Comparison of ENCODE assay signal across 1 cellular context in the genomic region with DNA sequence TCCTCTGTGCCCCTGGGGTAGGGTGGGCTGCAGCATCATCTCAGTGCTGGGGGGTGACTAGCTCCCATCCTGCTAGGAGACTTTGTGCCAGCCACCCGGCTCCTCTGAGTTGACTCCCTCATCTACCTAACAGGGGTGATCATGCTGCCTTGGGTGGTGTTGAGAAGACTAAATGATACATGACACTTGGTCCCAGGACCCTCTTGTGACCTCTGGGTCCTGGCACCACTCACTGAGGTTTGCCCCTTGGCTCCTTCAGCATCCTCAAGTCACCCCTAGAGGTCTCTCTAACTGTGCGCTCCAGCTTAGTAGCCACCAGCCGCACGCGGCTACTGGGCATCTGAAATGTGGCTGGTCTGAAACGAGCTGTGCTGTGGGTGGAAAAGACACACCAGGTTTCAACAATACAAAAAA.
TF ChIP-seq lines count a peak whose summit lies in the region.

No MANE protein-coding gene starts in this region.

TF ChIP-seq in GM23338, 12 proteins besides CTCF, POLR2A, EP300 and RAD21 (continued from another document):
- TF ChIP-seq, protein P1, sequence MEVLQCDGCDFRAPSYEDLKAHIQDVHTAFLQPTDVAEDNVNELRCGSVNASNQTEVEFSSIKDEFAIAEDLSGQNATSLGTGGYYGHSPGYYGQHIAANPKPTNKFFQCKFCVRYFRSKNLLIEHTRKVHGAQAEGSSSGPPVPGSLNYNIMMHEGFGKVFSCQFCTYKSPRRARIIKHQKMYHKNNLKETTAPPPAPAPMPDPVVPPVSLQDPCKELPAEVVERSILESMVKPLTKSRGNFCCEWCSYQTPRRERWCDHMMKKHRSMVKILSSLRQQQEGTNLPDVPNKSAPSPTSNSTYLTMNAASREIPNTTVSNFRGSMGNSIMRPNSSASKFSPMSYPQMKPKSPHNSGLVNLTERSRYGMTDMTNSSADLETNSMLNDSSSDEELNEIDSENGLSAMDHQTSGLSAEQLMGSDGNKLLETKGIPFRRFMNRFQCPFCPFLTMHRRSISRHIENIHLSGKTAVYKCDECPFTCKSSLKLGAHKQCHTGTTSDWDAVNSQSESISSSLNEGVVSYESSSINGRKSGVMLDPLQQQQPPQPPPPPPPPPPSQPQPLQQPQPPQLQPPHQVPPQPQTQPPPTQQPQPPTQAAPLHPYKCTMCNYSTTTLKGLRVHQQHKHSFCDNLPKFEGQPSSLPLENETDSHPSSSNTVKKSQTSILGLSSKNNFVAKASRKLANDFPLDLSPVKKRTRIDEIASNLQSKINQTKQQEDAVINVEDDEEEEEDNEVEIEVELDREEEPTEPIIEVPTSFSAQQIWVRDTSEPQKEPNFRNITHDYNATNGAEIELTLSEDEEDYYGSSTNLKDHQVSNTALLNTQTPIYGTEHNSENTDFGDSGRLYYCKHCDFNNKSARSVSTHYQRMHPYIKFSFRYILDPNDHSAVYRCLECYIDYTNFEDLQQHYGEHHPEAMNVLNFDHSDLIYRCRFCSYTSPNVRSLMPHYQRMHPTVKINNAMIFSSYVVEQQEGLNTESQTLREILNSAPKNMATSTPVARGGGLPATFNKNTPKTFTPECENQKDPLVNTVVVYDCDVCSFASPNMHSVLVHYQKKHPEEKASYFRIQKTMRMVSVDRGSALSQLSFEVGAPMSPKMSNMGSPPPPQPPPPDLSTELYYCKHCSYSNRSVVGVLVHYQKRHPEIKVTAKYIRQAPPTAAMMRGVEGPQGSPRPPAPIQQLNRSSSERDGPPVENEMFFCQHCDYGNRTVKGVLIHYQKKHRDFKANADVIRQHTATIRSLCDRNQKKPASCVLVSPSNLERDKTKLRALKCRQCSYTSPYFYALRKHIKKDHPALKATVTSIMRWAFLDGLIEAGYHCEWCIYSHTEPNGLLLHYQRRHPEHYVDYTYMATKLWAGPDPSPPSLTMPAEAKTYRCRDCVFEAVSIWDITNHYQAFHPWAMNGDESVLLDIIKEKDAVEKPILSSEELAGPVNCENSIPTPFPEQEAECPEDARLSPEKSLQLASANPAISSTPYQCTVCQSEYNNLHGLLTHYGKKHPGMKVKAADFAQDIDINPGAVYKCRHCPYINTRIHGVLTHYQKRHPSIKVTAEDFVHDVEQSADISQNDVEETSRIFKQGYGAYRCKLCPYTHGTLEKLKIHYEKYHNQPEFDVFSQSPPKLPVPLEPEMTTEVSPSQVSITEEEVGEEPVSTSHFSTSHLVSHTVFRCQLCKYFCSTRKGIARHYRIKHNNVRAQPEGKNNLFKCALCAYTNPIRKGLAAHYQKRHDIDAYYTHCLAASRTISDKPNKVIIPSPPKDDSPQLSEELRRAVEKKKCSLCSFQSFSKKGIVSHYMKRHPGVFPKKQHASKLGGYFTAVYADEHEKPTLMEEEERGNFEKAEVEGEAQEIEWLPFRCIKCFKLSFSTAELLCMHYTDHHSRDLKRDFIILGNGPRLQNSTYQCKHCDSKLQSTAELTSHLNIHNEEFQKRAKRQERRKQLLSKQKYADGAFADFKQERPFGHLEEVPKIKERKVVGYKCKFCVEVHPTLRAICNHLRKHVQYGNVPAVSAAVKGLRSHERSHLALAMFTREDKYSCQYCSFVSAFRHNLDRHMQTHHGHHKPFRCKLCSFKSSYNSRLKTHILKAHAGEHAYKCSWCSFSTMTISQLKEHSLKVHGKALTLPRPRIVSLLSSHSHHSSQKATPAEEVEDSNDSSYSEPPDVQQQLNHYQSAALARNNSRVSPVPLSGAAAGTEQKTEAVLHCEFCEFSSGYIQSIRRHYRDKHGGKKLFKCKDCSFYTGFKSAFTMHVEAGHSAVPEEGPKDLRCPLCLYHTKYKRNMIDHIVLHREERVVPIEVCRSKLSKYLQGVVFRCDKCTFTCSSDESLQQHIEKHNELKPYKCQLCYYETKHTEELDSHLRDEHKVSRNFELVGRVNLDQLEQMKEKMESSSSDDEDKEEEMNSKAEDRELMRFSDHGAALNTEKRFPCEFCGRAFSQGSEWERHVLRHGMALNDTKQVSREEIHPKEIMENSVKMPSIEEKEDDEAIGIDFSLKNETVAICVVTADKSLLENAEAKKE (CRISPR knock-in tag; IDR thresholded peaks at IDR 0.05): no peak
- TF ChIP-seq JUNB (IDR thresholded peaks at IDR 0.05; ENCODE audit: unreplicated experiment) (no peak), POLR2AphosphoS5 (IDR thresholded peaks at IDR 0.05; ENCODE audit: low read depth) (no peak), ZNF114 (CRISPR knock-in tag; IDR thresholded peaks at IDR 0.05) (no peak), EZH2 (IDR thresholded peaks at IDR 0.05; ENCODE audit: low read depth, unreplicated experiment) (no peak)
